In the genomic region with DNA sequence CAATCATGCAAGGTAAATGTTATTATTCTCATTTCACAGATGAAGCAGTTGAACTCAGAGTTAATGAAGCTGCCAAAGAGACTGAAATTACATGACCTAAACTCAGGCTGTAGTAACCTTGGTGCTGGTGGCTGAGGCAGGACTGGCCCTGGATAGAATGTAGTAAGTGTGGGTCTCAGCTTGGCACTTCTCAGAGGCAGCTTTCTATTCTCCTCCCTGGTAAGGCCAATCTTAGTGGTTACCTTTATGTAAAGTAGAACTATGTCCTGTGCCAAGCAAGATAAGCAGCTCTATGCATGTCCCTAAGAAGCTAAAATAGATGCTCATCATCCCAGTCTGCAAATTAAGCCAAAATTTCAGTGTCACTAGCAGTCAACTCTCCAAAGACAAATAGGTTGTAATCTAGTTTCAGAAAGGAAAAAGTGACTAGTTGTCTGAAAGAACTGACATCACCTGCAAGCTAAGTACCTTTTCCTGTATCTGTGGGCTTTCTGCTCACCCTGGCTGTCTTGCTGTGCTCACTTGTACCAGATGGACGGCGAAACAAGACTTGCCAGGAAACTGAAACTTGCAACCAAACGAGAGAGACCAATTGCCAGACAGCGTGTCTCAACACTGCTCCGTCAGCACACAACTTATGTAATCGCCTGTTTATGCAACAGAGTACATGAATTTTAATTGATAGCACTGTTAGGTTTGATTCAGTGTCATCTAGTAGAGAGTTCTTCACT, we compare ENCODE assay signal across 8 cellular contexts. TPM values are rescaled to one million over a fixed set of nuclear protein-coding genes. Genes with fewer than 3 reads are reported as not detected.
DNase-seq lines count a peak whose midpoint lies in the region; ATAC-seq and TF ChIP-seq lines count a peak whose summit lies in the region.

No MANE protein-coding gene starts in this region.

- no peak overlapping the region for H3K4me3 ChIP-seq in gastroesophageal sphincter

- ATAC-seq in GM19467 (IDR thresholded peaks at IDR 0.05; ENCODE audit: unreplicated experiment), result peak; percentile 99
- peak; percentile 84 for ATAC-seq in HG03575 (IDR thresholded peaks at IDR 0.05; ENCODE audit: extremely low read depth, insufficient number of reproducible peaks, low FRiP score, unreplicated experiment)
- peak; percentile 66 for ATAC-seq in gastroesophageal sphincter

- TF ChIP-seq POLR2A in gastroesophageal sphincter (IDR thresholded peaks at IDR 0.05), result no peak

- WGBS in gastroesophageal sphincter (ENCODE audit: low coverage in 1 of 2), 2 donors, result 67 to 72% methylated on average over 4 to 6 of the region's 6 CpGs

- H3K36me3 ChIP-seq in gastroesophageal sphincter, result no peaks in the 10 kb centered on the region

- no peaks in the 10 kb centered on the region for H3K27me3 ChIP-seq in gastroesophageal sphincter

- no peaks in the 10 kb centered on the region for H3K9me3 ChIP-seq in gastroesophageal sphincter

- H3K4me1 ChIP-seq in gastroesophageal sphincter, result no peaks in the 10 kb centered on the region

- no peak overlapping the region for H3K27ac ChIP-seq in gastroesophageal sphincter

- no peak for TF ChIP-seq CTCF in gastroesophageal sphincter (IDR thresholded peaks at IDR 0.05)

- TF ChIP-seq EP300 in gastroesophageal sphincter (IDR thresholded peaks at IDR 0.05), result no peak

- DNase-seq in Ammon's horn (ENCODE audit: low spot score), result peak; percentile 81
- peak; percentile 22 for DNase-seq in activated CD8-positive, alpha-beta memory T cell treated with anti-CD3 and anti-CD28 coated beads, Interleukin-2, amount 50 U/mL, for 4 hours
- peak; percentile 39 for DNase-seq in stimulated activated CD4-positive, alpha-beta T cell treated with anti-CD3 and anti-CD28 coated beads, Interleukin-4, amount 100 ng/mL, for 1 hour
- DNase-seq in GDM1 (lab: John Stamatoyannopoulos, UW), result no peak
- DNase-seq in DMS114 treated with DMSO at 0.1 percent for 48 hours (lab: John Stamatoyannopoulos, UW; ENCODE audit: unreplicated experiment), result no peak

RNA-seq across cellular contexts. Expression of a gene that starts 43.7 kb away (rescaled TPM):
- total RNA-seq in gastroesophageal sphincter, result 10 to 100 TPM in 1 of 4 donors, 1 to 10 TPM in 2, under 1 TPM in 1; 0.93 to 16.8 (median 1.5) TPM

Comparison
In these comparisons a context has a peak if more than half of its experiments do, and no peak if none do; other contexts are left out.
1. DNase-seq: peak in Ammon's horn (single experiment), activated CD8-positive, alpha-beta memory T cell treated with anti-CD3 and anti-CD28 coated beads, Interleukin-2, amount 50 U/mL, for 4 hours (single experiment) and stimulated activated CD4-positive, alpha-beta T cell treated with anti-CD3 and anti-CD28 coated beads, Interleukin-4, amount 100 ng/mL, for 1 hour (single experiment); none in GDM1 (single experiment) and DMS114 treated with DMSO at 0.1 percent for 48 hours (single experiment).
2. Peak in every context shown above with its lines, with median percentiles within 50 percentile points of each other: ATAC-seq.